27 cellular contexts compared by ENCODE assay signal in genomic region chr9:133003671-133004090, GRCh38. TPM values are rescaled to one million over a fixed set of nuclear protein-coding genes. Genes with fewer than 3 reads are reported as not detected.
A peak's percentile ranks its signal among the peaks of the same experiment; 100 is the strongest.
DNase-seq lines count a peak whose midpoint lies in the region; ATAC-seq and TF ChIP-seq lines count a peak whose summit lies in the region.
"Had no signal": no experiment of that assay in that cellular context is flagged by ENCODE, and none has a peak within 500 bp of the region (broad histone marks: within the 10 kb centered on the region; RNA-seq: fewer than 3 reads in every experiment).

No MANE protein-coding gene starts in this region.

- H3K4me1 Mint-ChIP-seq in CD8-positive, alpha-beta memory T cell = no peaks in the 10 kb centered on the region
- no peaks in the 10 kb centered on the region for H3K4me1 Mint-ChIP-seq in stimulated activated memory B cell treated with anti-CD40 and anti-IgM and Interleukin-4, amounts not matched to agents 10 μg/mL and 1 μg/mL and 100 μg/mL, for 72 hours
- H3K4me1 Mint-ChIP-seq: activated CD4-positive, alpha-beta memory T cell treated with anti-CD3 and anti-CD28 coated beads, Interleukin-2, amount 10 ng/mL, durations not matched to agents 7 days and 5 days; central memory CD8-positive, alpha-beta T cell; memory B cell had no signal

- no peaks in the 10 kb centered on the region for H3K9me3 Mint-ChIP-seq in CD8-positive, alpha-beta memory T cell
- peaks cover 7% of the 10 kb centered on the region for H3K9me3 Mint-ChIP-seq in stimulated activated memory B cell treated with anti-CD40 and anti-IgM and Interleukin-4, amounts not matched to agents 10 μg/mL and 1 μg/mL and 100 μg/mL, for 72 hours
- H3K9me3 Mint-ChIP-seq: activated CD4-positive, alpha-beta memory T cell treated with anti-CD3 and anti-CD28 coated beads, Interleukin-2, amount 10 ng/mL, durations not matched to agents 7 days and 5 days; central memory CD8-positive, alpha-beta T cell had no signal

- no peak overlapping the region for H3K27ac Mint-ChIP-seq in CD8-positive, alpha-beta memory T cell
- H3K27ac Mint-ChIP-seq in stimulated activated memory B cell treated with anti-CD40 and anti-IgM and Interleukin-4, amounts not matched to agents 10 μg/mL and 1 μg/mL and 100 μg/mL, for 72 hours = no peak overlapping the region
- H3K27ac Mint-ChIP-seq: activated CD4-positive, alpha-beta memory T cell treated with anti-CD3 and anti-CD28 coated beads, Interleukin-2, amount 10 ng/mL, durations not matched to agents 7 days and 5 days; memory B cell; T-helper 17 cell had no signal

- no peak for DNase-seq in CD8-positive, alpha-beta memory T cell
- DNase-seq in adipocyte (ENCODE audit: low read depth) (peak; percentile 7), left kidney (ENCODE audit: low read depth, low spot score) (peak; percentile 25), SIG-M5 (lab: John Stamatoyannopoulos, UW) (no peak), A673 (ENCODE audit: low spot score) (no peak)
- DNase-seq: ACHN; activated CD4-positive, alpha-beta memory T cell treated with anti-CD3 and anti-CD28 coated beads, Interleukin-2, amount 10 ng/mL, durations not matched to agents 7 days and 5 days; activated T-cell treated with anti-CD3 and anti-CD28 coated beads for 4 hours; foreskin keratinocyte; kidney glomerular epithelial cell; naive B cell; NCI-H187 treated with DMSO at 0.1 percent for 48 hours; NCI-H226; ovary; PC-9; SHP77 treated with DMSO at 0.1 percent for 48 hours; sigmoid colon; T-helper 17 cell had no signal

- H3K4me3 Mint-ChIP-seq in CD8-positive, alpha-beta memory T cell = no peak overlapping the region
- H3K4me3 Mint-ChIP-seq in stimulated activated memory B cell treated with anti-CD40 and anti-IgM and Interleukin-4, amounts not matched to agents 10 μg/mL and 1 μg/mL and 100 μg/mL, for 72 hours = no peak overlapping the region
- H3K4me3 Mint-ChIP-seq: activated CD4-positive, alpha-beta memory T cell treated with anti-CD3 and anti-CD28 coated beads, Interleukin-2, amount 10 ng/mL, durations not matched to agents 7 days and 5 days; CD14-positive monocyte; central memory CD8-positive, alpha-beta T cell; memory B cell; T-helper 17 cell had no signal

- no peak overlapping the region for H3K4me3 ChIP-seq in CD8-positive, alpha-beta memory T cell (ENCODE audit: low read length)
- H3K4me3 ChIP-seq in HUES6 (ENCODE audit: low read depth, low read length) (peak overlapping the region; percentile 32; the same call in 1 of the 2 replicates), adipocyte (ENCODE audit: low read length) (no peak overlapping the region), A673 (ENCODE audit: low read depth, low read length, poor library complexity, severe bottlenecking) (no peak overlapping the region)
- H3K4me3 ChIP-seq: hepatocyte, ovary, PC-9, sigmoid colon, suprapubic skin had no signal

- H3K27me3 ChIP-seq in CD8-positive, alpha-beta memory T cell (ENCODE audit: insufficient read depth, low read length, poor library complexity, severe bottlenecking) = peaks cover 6% of the 10 kb centered on the region
- H3K27me3 ChIP-seq in HUES6 (ENCODE audit: control insufficient read depth, insufficient read depth, low read length) (peaks cover 90% of the 10 kb centered on the region), adipocyte (replicated peaks; ENCODE audit: control insufficient read depth, insufficient read depth, low read length) (peaks cover 73% of the 10 kb centered on the region), A673 (replicated peaks; ENCODE audit: insufficient read depth, low read depth, low read length, poor library complexity) (peaks cover 13% of the 10 kb centered on the region)
- H3K27me3 ChIP-seq: hepatocyte, ovary had no signal

- H3K36me3 ChIP-seq in CD8-positive, alpha-beta memory T cell (ENCODE audit: insufficient read depth, low read length) = no peaks in the 10 kb centered on the region
- H3K36me3 ChIP-seq in HUES6 (ENCODE audit: control insufficient read depth, insufficient read depth, low read length) (no peaks in the 10 kb centered on the region), adipocyte (ENCODE audit: control insufficient read depth, insufficient read depth, low read length, severe bottlenecking) (no peaks in the 10 kb centered on the region), A673 (ENCODE audit: insufficient read depth, low read length, poor library complexity, severe bottlenecking) (no peaks in the 10 kb centered on the region)
- H3K36me3 ChIP-seq: ovary, sigmoid colon, suprapubic skin had no signal

- no peak for ATAC-seq in stimulated activated memory B cell treated with anti-CD40 and anti-IgM and Interleukin-4, amounts not matched to agents 10 μg/mL and 1 μg/mL and 100 μg/mL, for 72 hours
- no peak for ATAC-seq in HG02623 (IDR thresholded peaks at IDR 0.05; ENCODE audit: unreplicated experiment)
- ATAC-seq: foreskin keratinocyte, HCT116, T-helper 17 cell had no signal

- intact Hi-C loops in A673 (cut with micrococcal nuclease; ENCODE audit: unreplicated experiment) = no loop called here

- peak overlapping the region; percentile 65 for H3K27ac ChIP-seq in CD8-positive, alpha-beta memory T cell (ENCODE audit: low read depth, low read length)
- H3K27ac ChIP-seq in HUES6 (ENCODE audit: low read depth, low read length) (no peak overlapping the region), A673 (ENCODE audit: low read depth, low read length, poor library complexity, severe bottlenecking) (no peak overlapping the region)
- H3K27ac ChIP-seq: foreskin keratinocyte, hepatocyte, ovary, PC-9, sigmoid colon, suprapubic skin had no signal

- POLR2A ChIA-PET in CD8-positive, alpha-beta memory T cell (lab: Charles Lee) = no interaction called here
- POLR2A ChIA-PET in A673 (lab: Charles Lee; ENCODE audit: low non-redundant PET) = no interaction called here

- no peak overlapping the region for H3K9ac ChIP-seq in HUES6 (ENCODE audit: low read length)
- H3K9ac ChIP-seq in adipocyte (ENCODE audit: low read length) = no peak overlapping the region

- CTCF ChIA-PET in CD8-positive, alpha-beta memory T cell (lab: Charles Lee) = interaction anchor here (1.5 to 2.1 kb wide), 2 partner anchors 18 to 19 kb away, joined by 5 to 6 read pairs; no protein-coding TSS in a partner anchor
- CTCF ChIA-PET in A673 (lab: Charles Lee) = no interaction called here

- H3K36me3 Mint-ChIP-seq in CD8-positive, alpha-beta memory T cell = no peaks in the 10 kb centered on the region
- H3K36me3 Mint-ChIP-seq in stimulated activated memory B cell treated with anti-CD40 and anti-IgM and Interleukin-4, amounts not matched to agents 10 μg/mL and 1 μg/mL and 100 μg/mL, for 72 hours = no peaks in the 10 kb centered on the region
- H3K36me3 Mint-ChIP-seq: CD14-positive monocyte, memory B cell had no signal

- no peak for TF ChIP-seq CTCF in A673 (conservative IDR thresholded peaks at IDR 0.05; ENCODE audit: low read depth, low read length)

- BruUV-seq in A673 (replicated peaks; lab: Mats Ljungman, UMichigan) = no TSS peak

- no peaks in the 10 kb centered on the region for H3K4me1 ChIP-seq in CD8-positive, alpha-beta memory T cell (ENCODE audit: insufficient read depth, low read length)
- H3K4me1 ChIP-seq in HUES6 (ENCODE audit: control insufficient read depth, insufficient read depth, low read length) (peaks cover 33% of the 10 kb centered on the region), adipocyte (ENCODE audit: control insufficient read depth, insufficient read depth, low read length) (no peaks in the 10 kb centered on the region), A673 (ENCODE audit: insufficient read depth, low read length, poor library complexity, severe bottlenecking) (no peaks in the 10 kb centered on the region)
- H3K4me1 ChIP-seq: sigmoid colon had no signal

- H3K9me3 ChIP-seq in CD8-positive, alpha-beta memory T cell (ENCODE audit: low read length) = no peaks in the 10 kb centered on the region
- no peaks in the 10 kb centered on the region for H3K9me3 ChIP-seq in HUES6 (ENCODE audit: control insufficient read depth, insufficient read depth, low read depth, low read length)
- no peaks in the 10 kb centered on the region for H3K9me3 ChIP-seq in adipocyte (ENCODE audit: control insufficient read depth, low read length)
- no peaks in the 10 kb centered on the region for H3K9me3 ChIP-seq in A673 (ENCODE audit: low read depth, low read length, poor library complexity, severe bottlenecking)
- H3K9me3 ChIP-seq: ovary, sigmoid colon, suprapubic skin had no signal

- H3K27me3 Mint-ChIP-seq in CD8-positive, alpha-beta memory T cell = peaks cover 27 to 74% of the 10 kb centered on the region in 2 donors
- peaks cover 98% of the 10 kb centered on the region for H3K27me3 Mint-ChIP-seq in stimulated activated memory B cell treated with anti-CD40 and anti-IgM and Interleukin-4, amounts not matched to agents 10 μg/mL and 1 μg/mL and 100 μg/mL, for 72 hours

RNA-seq across cellular contexts. Expression of gene GFI1B, which starts 25.2 kb away (rescaled TPM):
- total RNA-seq in CD8-positive, alpha-beta memory T cell = not detected
- not detected for polyA plus RNA-seq in CD8-positive, alpha-beta memory T cell
- not detected in 2 replicates for total RNA-seq in A673 (2021)
- total RNA-seq: activated CD4-positive, alpha-beta memory T cell treated with anti-CD3 and anti-CD28 coated beads, Interleukin-2, amount 10 ng/mL, durations not matched to agents 7 days and 5 days; foreskin keratinocyte; ovary; PC-9; suprapubic skin had no signal
- polyA plus RNA-seq: foreskin keratinocyte, hepatocyte had no signal

RNA-seq across cellular contexts. Expression of gene GTF3C5, which starts 27.1 kb away (rescaled TPM):
- 10 to 100 TPM; 87.8 to 91.8 TPM for total RNA-seq in CD8-positive, alpha-beta memory T cell
- polyA plus RNA-seq in CD8-positive, alpha-beta memory T cell = 38.5 TPM
- total RNA-seq in A673 (2021) = 98.1 and 99.9 TPM in 2 replicates

RNA-seq across cellular contexts. Expression of gene CEL, which starts 58.1 kb away (rescaled TPM):
- 1 to 10 TPM; 1.1 to 1.2 TPM for total RNA-seq in CD8-positive, alpha-beta memory T cell
- polyA plus RNA-seq in CD8-positive, alpha-beta memory T cell = not detected
- total RNA-seq in A673 (2021) = 2.8 and 3.4 TPM in 2 replicates
- polyA plus RNA-seq: CD14-positive monocyte had no signal

RNA-seq across cellular contexts. Expression of gene TSC1, which starts 59.3 kb away (rescaled TPM):
- total RNA-seq in CD8-positive, alpha-beta memory T cell = 10 to 100 TPM; 33.9 to 37.1 TPM
- 12.6 TPM for polyA plus RNA-seq in CD8-positive, alpha-beta memory T cell
- 40.9 and 42.5 TPM in 2 replicates for total RNA-seq in A673 (2021)

Comparison
In these comparisons a context has a peak if more than half of its experiments do, and no peak if none do; other contexts are left out.
1. DNase-seq: peak in adipocyte (single experiment) and left kidney (single experiment); none in CD8-positive, alpha-beta memory T cell (0 of 5), SIG-M5 (single experiment) and A673 (single experiment).